8 cellular contexts compared by ENCODE assay signal in the genomic region with DNA sequence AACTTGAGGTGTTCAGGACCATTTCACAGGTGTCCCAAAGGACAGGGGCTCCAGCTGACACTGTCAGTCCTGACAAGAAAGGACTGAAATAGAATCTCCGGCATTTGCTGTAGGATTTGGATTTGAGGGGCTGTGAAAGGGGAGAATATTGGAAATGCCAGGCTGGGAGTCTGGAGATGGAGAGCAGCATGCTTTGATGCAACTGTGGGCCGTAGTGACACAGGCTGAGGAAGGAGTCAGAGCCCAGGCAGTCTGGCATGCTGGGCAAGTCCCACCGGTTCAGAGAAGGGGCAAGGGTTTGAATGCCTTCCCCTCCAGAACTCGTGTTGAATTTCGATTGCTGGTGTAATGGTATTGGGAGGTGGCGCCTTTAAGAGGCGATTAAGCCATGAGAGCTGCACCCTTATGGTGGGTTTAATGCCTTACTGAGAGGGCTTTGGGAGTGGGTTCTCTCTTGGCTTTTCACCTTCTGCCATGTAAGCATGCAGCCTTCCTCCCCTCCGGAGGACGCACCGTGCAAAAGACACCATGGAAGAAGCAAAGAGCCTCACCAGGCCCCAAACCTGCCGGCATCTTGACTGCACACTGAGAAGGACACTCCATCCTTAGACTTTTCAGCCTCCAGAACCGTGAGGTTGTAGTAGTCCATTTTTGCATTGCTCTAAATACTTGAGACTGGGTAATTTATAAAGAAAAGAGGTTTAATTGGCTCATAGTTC. TPM values are rescaled to one million over a fixed set of nuclear protein-coding genes. Genes with fewer than 3 reads are reported as not detected.
DNase-seq lines count a peak whose midpoint lies in the region; ATAC-seq and TF ChIP-seq lines count a peak whose summit lies in the region.

No MANE protein-coding gene starts in this region.

- POLR2A ChIA-PET in RWPE1 (lab: Yijun Ruan, JAX; ENCODE audit: low non-redundant PET) = interaction anchor here (1.0 kb wide), 1 partner anchor 9 kb away, joined by 3 read pairs; no protein-coding TSS in a partner anchor

- peak; percentile 46 for DNase-seq in EL
- peak; percentile 20 for DNase-seq in RWPE1 (ENCODE audit: low spot score)
- peak; percentile 63 for DNase-seq in dedifferentiated amniotic fluid mesenchymal stem cell (ENCODE audit: extremely low spot score)
- DNase-seq in prostate gland (ENCODE audit: low spot score) = no peak
- DNase-seq in effector memory CD4-positive, alpha-beta T cell = no peak
- DNase-seq in DMS79 treated with DMSO at 0.1 percent for 48 hours (lab: John Stamatoyannopoulos, UW) = no peak

- TF ChIP-seq POLR2A in prostate gland (IDR thresholded peaks at IDR 0.05) = no peak

- peaks cover 11% of the 10 kb centered on the region for H3K4me1 ChIP-seq in prostate gland (replicated peaks)
- no peaks in the 10 kb centered on the region for H3K4me1 ChIP-seq in effector memory CD4-positive, alpha-beta T cell (ENCODE audit: control insufficient read depth, insufficient read depth, low read length, poor library complexity, severe bottlenecking)

- no peak overlapping the region for H3K4me3 ChIP-seq in prostate gland
- H3K4me3 ChIP-seq in effector memory CD4-positive, alpha-beta T cell (ENCODE audit: insufficient read depth, low read depth, low read length, poor library complexity, severe bottlenecking) = no peak overlapping the region

- H3K27ac ChIP-seq in RWPE1 (peak overlapping the region; percentile 99), prostate gland (peak overlapping the region; percentile 52 to 55)
- H3K27ac ChIP-seq in effector memory CD4-positive, alpha-beta T cell (ENCODE audit: insufficient read depth, low read length, poor library complexity, severe bottlenecking) = no peak overlapping the region

- intact Hi-C loops in prostate gland (cut with DNase I) = no loop called here

- H3K27me3 ChIP-seq in prostate gland (replicated peaks; ENCODE audit: insufficient read depth) = no peaks in the 10 kb centered on the region
- no peaks in the 10 kb centered on the region for H3K27me3 ChIP-seq in effector memory CD4-positive, alpha-beta T cell (replicated peaks; ENCODE audit: control insufficient read depth, insufficient read depth, low read length, poor library complexity, severe bottlenecking)

- no peaks in the 10 kb centered on the region for H3K9me3 ChIP-seq in prostate gland
- H3K9me3 ChIP-seq in effector memory CD4-positive, alpha-beta T cell (ENCODE audit: control insufficient read depth, low read length) = no peaks in the 10 kb centered on the region

- CTCF ChIA-PET in RWPE1 (lab: Yijun Ruan, JAX) = no interaction called here

- no peak for ATAC-seq in HG02885 (IDR thresholded peaks at IDR 0.05; ENCODE audit: poor library complexity, unreplicated experiment)
- no peak for ATAC-seq in HG03045 (IDR thresholded peaks at IDR 0.05; ENCODE audit: unreplicated experiment)

- TF ChIP-seq CTCF in RWPE1 (conservative IDR thresholded peaks at IDR 0.05; ENCODE audit: low read depth) (no peak), prostate gland (IDR thresholded peaks at IDR 0.05) (no peak)

- H3K36me3 ChIP-seq in prostate gland = no peaks in the 10 kb centered on the region
- H3K36me3 ChIP-seq in effector memory CD4-positive, alpha-beta T cell (ENCODE audit: control insufficient read depth, insufficient read depth, low read length) = no peaks in the 10 kb centered on the region

- WGBS in prostate gland = 90% methylated on average over 12 of the region's 12 CpGs

RNA-seq across cellular contexts. Expression of gene PYGB, which starts 9.4 kb away (rescaled TPM):
- 100 to 1,000 TPM; 231 to 261 TPM for total RNA-seq in prostate gland

RNA-seq across cellular contexts. Expression of gene ENTPD6, which starts 43.0 kb away (rescaled TPM):
- 100 to 1,000 TPM; 105 to 194 TPM for total RNA-seq in prostate gland

Comparison
In these comparisons a context has a peak if more than half of its experiments do, and no peak if none do; other contexts are left out.
1. DNase-seq: peak in EL (single experiment), RWPE1 (single experiment) and dedifferentiated amniotic fluid mesenchymal stem cell (single experiment); none in prostate gland (single experiment), effector memory CD4-positive, alpha-beta T cell (0 of 3) and DMS79 treated with DMSO at 0.1 percent for 48 hours (single experiment).